11 cellular contexts compared by ENCODE assay signal in genomic region chr1:44802306-44803061, GRCh38. TPM values are rescaled to one million over a fixed set of nuclear protein-coding genes. Genes with fewer than 3 reads are reported as not detected.
DNase-seq lines count a peak whose midpoint lies in the region; ATAC-seq and TF ChIP-seq lines count a peak whose summit lies in the region.
"Had no signal": no experiment of that assay in that cellular context is flagged by ENCODE, and none has a peak within 500 bp of the region (broad histone marks: within the 10 kb centered on the region; RNA-seq: fewer than 3 reads in every experiment).

No MANE protein-coding gene starts in this region.

- peaks cover 17 to 49% (median 42%) of the 10 kb centered on the region in 4 donors for H3K36me3 ChIP-seq in upper lobe of left lung

- WGBS in upper lobe of left lung, 2 donors: 64 to 73% methylated on average over 2 to 12 of the region's 13 CpGs

- no peak for TF ChIP-seq EP300 in upper lobe of left lung (IDR thresholded peaks at IDR 0.05)

- intact Hi-C loops in Right ventricle myocardium inferior (cut with DNase I): loop anchor here (10.0 kb wide), 1 partner anchor 782 kb away; the partner anchor contains the start of gene NASP
- intact Hi-C loops in cardiac septum (cut with DNase I): loop anchor here (5.0 to 10.0 kb wide), 2 partner anchors 210 to 502 kb away; partner anchors contain the start of genes HECTD3 and UROD

- H3K4me3 ChIP-seq in mononuclear cell (ENCODE audit: low read length) (peak overlapping the region; percentile 87), upper lobe of left lung (peak overlapping the region in 3 of 4 donors; percentile 90 to 97 (median 93))

- H3K27me3 ChIP-seq in mononuclear cell (ENCODE audit: insufficient read depth, low read length) (no peaks in the 10 kb centered on the region), upper lobe of left lung (no peaks in the 10 kb centered on the region)

- peaks cover 57% of the 10 kb centered on the region for H3K4me1 ChIP-seq in mononuclear cell (ENCODE audit: insufficient read depth, low read length)
- peaks cover 44 to 72% (median 60%) of the 10 kb centered on the region in 4 donors for H3K4me1 ChIP-seq in upper lobe of left lung

- no peaks in the 10 kb centered on the region for H3K9me3 ChIP-seq in mononuclear cell (ENCODE audit: low read depth, low read length)
- no peaks in the 10 kb centered on the region for H3K9me3 ChIP-seq in upper lobe of left lung

- no peak for TF ChIP-seq POLR2A in upper lobe of left lung (IDR thresholded peaks at IDR 0.05)

- peak overlapping the region; percentile 77 for H3K27ac ChIP-seq in caudate nucleus (ENCODE audit: low read depth, low read length)
- H3K27ac ChIP-seq in upper lobe of left lung: peak overlapping the region; percentile 59 to 99 (median 86)

- peak; percentile 69 for DNase-seq in Right ventricle myocardium inferior (ENCODE audit: missing footprints)
- no peak for DNase-seq in cardiac septum (ENCODE audit: low spot score)
- peak in 27 of 61 donors; percentile 27 to 87 (median 59) for DNase-seq in caudate nucleus (lab: John Stamatoyannopoulos, UW)
- no peak for DNase-seq in upper lobe of left lung
- DNase-seq in ureter (ENCODE audit: low spot score): no peak
- DNase-seq: activated gamma-delta T cell treated with Interleukin-2 at 50 U/mL for 16 hours, EL had no signal

- ATAC-seq in Right ventricle myocardium inferior (no peak), upper lobe of left lung (ENCODE audit: low FRiP score in 2 of 2) (no peak), HG02610 (IDR thresholded peaks at IDR 0.05; ENCODE audit: unreplicated experiment) (no peak), HG03039 (IDR thresholded peaks at IDR 0.05; ENCODE audit: unreplicated experiment) (no peak)

- TF ChIP-seq CTCF in upper lobe of left lung (IDR thresholded peaks at IDR 0.05): no peak

RNA-seq across cellular contexts. Expression of gene PLK3, which starts 2.3 kb away (rescaled TPM):
- total RNA-seq in Right ventricle myocardium inferior: 6.4 TPM
- total RNA-seq in cardiac septum: 8.4 TPM
- total RNA-seq in mononuclear cell: 224 TPM
- total RNA-seq in upper lobe of left lung: 10 to 100 TPM; 24.9 to 72.4 (median 49.6) TPM
- total RNA-seq in ureter: 14.4 TPM

RNA-seq across cellular contexts. Expression of gene DYNLT4, which starts 4.7 kb away (rescaled TPM):
- total RNA-seq in Right ventricle myocardium inferior (1.0 TPM), cardiac septum (not detected), mononuclear cell (4.6 TPM), upper lobe of left lung (10 to 100 TPM in 4 of 6 donors, 1 to 10 TPM in 2; 1.2 to 38.8 (median 10.9) TPM), ureter (0.52 TPM)
- total RNA-seq: HT1080 had no signal

RNA-seq across cellular contexts. Expression of gene BTBD19, which starts 5.8 kb away (rescaled TPM):
- total RNA-seq in Right ventricle myocardium inferior: 2.8 TPM
- total RNA-seq in cardiac septum: 4.4 TPM
- 8.7 TPM for total RNA-seq in mononuclear cell
- total RNA-seq in upper lobe of left lung: 10 to 100 TPM in 4 of 6 donors, 1 to 10 TPM in 2; 5.1 to 63.9 (median 17.8) TPM
- total RNA-seq in ureter: 8.7 TPM

RNA-seq across cellular contexts. Expression of gene BEST4, which starts 14.5 kb away (rescaled TPM):
- total RNA-seq in Right ventricle myocardium inferior: not detected
- 0.11 TPM for total RNA-seq in cardiac septum
- 0.21 TPM for total RNA-seq in mononuclear cell
- 1 to 10 TPM in 3 of 6 donors, under 1 TPM in 3; 0.30 to 9.1 (median 0.81) TPM for total RNA-seq in upper lobe of left lung
- total RNA-seq in ureter: 0.36 TPM
- total RNA-seq: HT1080 had no signal

RNA-seq across cellular contexts. Expression of gene RPS8, which starts 27.1 kb away (rescaled TPM):
- total RNA-seq in Right ventricle myocardium inferior (833 TPM), cardiac septum (581 TPM), mononuclear cell (2,122 TPM), upper lobe of left lung (1,000 to 10,000 TPM in 4 of 6 donors, 100 to 1,000 TPM in 2; 507 to 1,439 (median 1,183) TPM), ureter (2,312 TPM)
